ENCODE assay signal across 1 cellular context in genomic region chr4:145034727-145035211, GRCh38.
TF ChIP-seq lines count a peak whose summit lies in the region.

No MANE protein-coding gene starts in this region.

TF ChIP-seq in K562, 482 proteins besides CTCF, POLR2A, EP300 and RAD21 (continued from another document and continues in another):
- peak; percentile 38; the same call in 1 of the 2 replicates for TF ChIP-seq ZNF592 (IDR thresholded peaks at IDR 0.05)
- TF ChIP-seq CREB5 (CRISPR knock-in tag; IDR thresholded peaks at IDR 0.05): no peak
- no peak for TF ChIP-seq POU5F1 (IDR thresholded peaks at IDR 0.05; ENCODE audit: borderline replicate concordance, low read depth, low read length, partially characterized antibody)
- TF ChIP-seq KDM2B (CRISPR knock-in tag; IDR thresholded peaks at IDR 0.05): no peak
- TF ChIP-seq RB1 (IDR thresholded peaks at IDR 0.05; ENCODE audit: low read depth): no peak
- TF ChIP-seq CEBPG (CRISPR knock-in tag; IDR thresholded peaks at IDR 0.05): no peak
- TF ChIP-seq CEBPG (tag; conservative IDR thresholded peaks at IDR 0.05 in 1 of 2, IDR thresholded peaks at IDR 0.05 in 1 of 2): peak in 1 of 2 experiments; percentile 16; a peak in 1 of 4 replicates
- TF ChIP-seq ZNF224 (CRISPR knock-in tag; IDR thresholded peaks at IDR 0.05): no peak
- TF ChIP-seq ATF3 (IDR thresholded peaks at IDR 0.05): peak; percentile 74
- no peak for TF ChIP-seq ATF3 (CRISPR knock-in tag; conservative IDR thresholded peaks at IDR 0.05)
- no peak for TF ChIP-seq NR2C2 (CRISPR knock-in tag; IDR thresholded peaks at IDR 0.05)
- no peak for TF ChIP-seq NR2C2 (tag; IDR thresholded peaks at IDR 0.05)
- TF ChIP-seq PYGO2 (tag; IDR thresholded peaks at IDR 0.05): no peak
- TF ChIP-seq DMBX1 (CRISPR knock-in tag; IDR thresholded peaks at IDR 0.05; ENCODE audit: borderline replicate concordance): 0 out of 2 replicates have a peak, but pooled peaks have one; percentile 44
- 0 out of 2 replicates have a peak, but pooled peaks have one; percentile 21 for TF ChIP-seq BACH1 (tag; IDR thresholded peaks at IDR 0.05)
- TF ChIP-seq SMAD4 (CRISPR knock-in tag; conservative IDR thresholded peaks at IDR 0.05): peak; percentile 73
- no peak for TF ChIP-seq ZBTB2 (IDR thresholded peaks at IDR 0.05)
- TF ChIP-seq KAT8 (IDR thresholded peaks at IDR 0.05; ENCODE audit: low read depth): no peak
- TF ChIP-seq PATZ1 (CRISPR knock-in tag; IDR thresholded peaks at IDR 0.05; ENCODE audit: borderline replicate concordance): no peak
- no peak for TF ChIP-seq THAP12 (CRISPR knock-in tag; IDR thresholded peaks at IDR 0.05)
- TF ChIP-seq JUND (IDR thresholded peaks at IDR 0.05; ENCODE audit: borderline replicate concordance, low read depth, low read length): peak; percentile 49; the same call in 1 of the 2 replicates
- TF ChIP-seq JUND (tag; IDR thresholded peaks at IDR 0.05; ENCODE audit: borderline replicate concordance, low read depth, low read length): no peak; the same call in 2 of the 3 replicates
- TF ChIP-seq ZNF785 (CRISPR knock-in tag; IDR thresholded peaks at IDR 0.05): no peak
- TF ChIP-seq HDAC8 (tag; IDR thresholded peaks at IDR 0.05): no peak
- TF ChIP-seq RNF2 (IDR thresholded peaks at IDR 0.05): no peak
- TF ChIP-seq HINFP (tag; conservative IDR thresholded peaks at IDR 0.05; ENCODE audit: low read depth): no peak
- no peak for TF ChIP-seq ZSCAN29 (IDR thresholded peaks at IDR 0.05)
- no peak for TF ChIP-seq ZKSCAN1 (IDR thresholded peaks at IDR 0.05; ENCODE audit: low read depth, low read length)
- no peak for TF ChIP-seq NCOA4 (IDR thresholded peaks at IDR 0.05; ENCODE audit: partially characterized antibody)
- TF ChIP-seq ZBTB9 (CRISPR knock-in tag; IDR thresholded peaks at IDR 0.05): no peak
- no peak for TF ChIP-seq ARID3B (CRISPR knock-in tag; IDR thresholded peaks at IDR 0.05; ENCODE audit: borderline replicate concordance)
- no peak for TF ChIP-seq NFIC (IDR thresholded peaks at IDR 0.05)
- no peak for TF ChIP-seq RREB1 (CRISPR knock-in tag; IDR thresholded peaks at IDR 0.05)
